Comparison of ENCODE assay signal across 3 cellular contexts in genomic region chr16:85025781-85026653, GRCh38.
TF ChIP-seq lines count a peak whose summit lies in the region.

No MANE protein-coding gene starts in this region.

TF ChIP-seq in HepG2, 621 proteins besides CTCF, POLR2A, EP300 and RAD21 (continues in another document):
- TF ChIP-seq ZBTB7A (CRISPR knock-in tag; IDR thresholded peaks at IDR 0.05), result no peak
- no peak for TF ChIP-seq ZNF317 (CRISPR knock-in tag; IDR thresholded peaks at IDR 0.05)
- no peak for TF ChIP-seq ZNF546 (CRISPR knock-in tag; conservative IDR thresholded peaks at IDR 0.05)
- TF ChIP-seq ZNF441 (CRISPR knock-in tag; IDR thresholded peaks at IDR 0.05; ENCODE audit: borderline replicate concordance), result no peak
- no peak for TF ChIP-seq RNF219 (CRISPR knock-in tag; IDR thresholded peaks at IDR 0.05)
- no peak for TF ChIP-seq AHDC1 (CRISPR knock-in tag; IDR thresholded peaks at IDR 0.05; ENCODE audit: borderline replicate concordance)

TF ChIP-seq in WTC11, 78 proteins besides CTCF, POLR2A, EP300 and RAD21 (continued from another document):
- no peak for TF ChIP-seq FOXK1 (CRISPR knock-in tag; IDR thresholded peaks at IDR 0.05)
- no peak for TF ChIP-seq SP1 (CRISPR knock-in tag; conservative IDR thresholded peaks at IDR 0.05)
- no peak for TF ChIP-seq USF2 (CRISPR knock-in tag; IDR thresholded peaks at IDR 0.05)
- TF ChIP-seq ETV6 (CRISPR knock-in tag; IDR thresholded peaks at IDR 0.05), result no peak
- TF ChIP-seq ESRRA (CRISPR knock-in tag; IDR thresholded peaks at IDR 0.05; ENCODE audit: borderline replicate concordance), result no peak
- no peak for TF ChIP-seq NFE2L1 (CRISPR knock-in tag; IDR thresholded peaks at IDR 0.05)
- no peak for TF ChIP-seq SOX15 (CRISPR knock-in tag; IDR thresholded peaks at IDR 0.05)

TF ChIP-seq in GM12891, 5 proteins besides CTCF, POLR2A, EP300 and RAD21:
- TF ChIP-seq TAF1 (IDR thresholded peaks at IDR 0.05; ENCODE audit: low read depth, low read length) (no peak), SPI1 (IDR thresholded peaks at IDR 0.05; ENCODE audit: low read depth, low read length) (no peak), PAX5 (IDR thresholded peaks at IDR 0.05; ENCODE audit: insufficient read depth, low read length, severe bottlenecking) (no peak), POLR2AphosphoS5 (IDR thresholded peaks at IDR 0.05; ENCODE audit: low read depth, low read length) (no peak), POU2F2 (IDR thresholded peaks at IDR 0.05; ENCODE audit: low read depth, low read length) (no peak)
